ENCODE assay signal across 11 cellular contexts in the genomic region with DNA sequence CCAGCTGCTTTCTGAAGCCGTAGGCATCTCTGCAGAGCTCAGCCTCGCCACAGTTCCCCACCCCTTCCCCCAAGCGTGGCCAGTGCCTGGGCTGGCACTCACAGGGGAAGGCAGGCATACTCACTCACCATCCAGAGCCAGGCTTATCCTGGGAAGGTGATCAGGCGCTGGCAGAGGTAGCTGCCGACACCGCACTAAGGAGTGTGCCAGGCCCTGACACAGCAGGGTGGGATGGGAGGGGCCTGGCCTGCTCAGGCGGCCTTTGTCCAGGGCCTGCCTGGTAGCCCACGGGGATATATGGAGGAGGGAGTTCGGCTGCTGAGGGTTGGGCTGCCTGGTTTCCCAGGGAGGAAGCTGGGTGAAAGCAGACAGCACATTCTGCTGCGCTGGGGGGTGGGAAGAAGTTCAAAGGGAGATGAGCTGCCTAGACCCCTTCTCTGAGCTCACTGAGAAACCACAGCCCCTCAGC. TPM values are rescaled to one million over a fixed set of nuclear protein-coding genes. Genes with fewer than 3 reads are reported as not detected.
DNase-seq lines count a peak whose midpoint lies in the region; ATAC-seq and TF ChIP-seq lines count a peak whose summit lies in the region.
"Had no signal": no experiment of that assay in that cellular context is flagged by ENCODE, and none has a peak within 500 bp of the region (broad histone marks: within the 10 kb centered on the region; RNA-seq: fewer than 3 reads in every experiment).

No MANE protein-coding gene starts in this region.

- peak overlapping the region; percentile 18 for H3K27ac Mint-ChIP-seq in Caco-2 (ENCODE audit: unreplicated experiment)
- H3K27ac Mint-ChIP-seq in activated T-cell treated with anti-CD3 and anti-CD28 coated beads, Interleukin-2, amount 50 U/mL, for 24 hours = peak overlapping the region; percentile 94

- no peaks in the 10 kb centered on the region for H3K27me3 Mint-ChIP-seq in Caco-2 (ENCODE audit: insufficient read depth, unreplicated experiment)
- H3K27me3 Mint-ChIP-seq in activated T-cell treated with anti-CD3 and anti-CD28 coated beads, Interleukin-2, amount 50 U/mL, for 24 hours = no peaks in the 10 kb centered on the region

- BruUV-seq in Caco-2 (replicated peaks; lab: Mats Ljungman, UMichigan) = no TSS peak

- TF ChIP-seq CTCF in Caco-2 (IDR thresholded peaks at IDR 0.05; ENCODE audit: insufficient read depth in 1 of 2, low read depth in 1 of 2, low read length in 1 of 2, severe bottlenecking in 1 of 2, unreplicated experiment in 1 of 2) (no peak), psoas muscle (IDR thresholded peaks at IDR 0.05) (no peak)

- ATAC-seq in Right ventricle myocardium superior (ENCODE audit: poor library complexity) (peak; percentile 70), psoas muscle (peak; percentile 87 to 94 (median 92)), GM21528 (IDR thresholded peaks at IDR 0.05; ENCODE audit: low FRiP score, unreplicated experiment) (no peak)

- H3K9me3 ChIP-seq in Caco-2 (no peaks in the 10 kb centered on the region), psoas muscle (no peaks in the 10 kb centered on the region)
- H3K9me3 ChIP-seq: SJSA1 had no signal

- CTCF ChIA-PET in Caco-2 (lab: Charles Lee) = interaction anchor here (0.6 to 2.1 kb wide), 4 partner anchors 9 to 1312 kb away, joined by 3 to 10 read pairs (median 5); a partner anchor contains a TSS

- WGBS in psoas muscle, 3 donors = 16 to 30% (median 20%) methylated on average over 10 of the region's 10 CpGs

- H3K4me3 ChIP-seq in Caco-2 (ENCODE audit: low read depth, low read length) = no peak overlapping the region
- H3K4me3 ChIP-seq in psoas muscle = peak overlapping the region; percentile 41
- H3K4me3 ChIP-seq: SJSA1 had no signal

- H3K27me3 ChIP-seq in Caco-2 (replicated peaks; ENCODE audit: control insufficient read depth, insufficient read depth, low read length) (no peaks in the 10 kb centered on the region), psoas muscle (ENCODE audit: insufficient read depth in 3 of 3, low read length in 2 of 3) (no peaks in the 10 kb centered on the region)
- H3K27me3 ChIP-seq: SJSA1 had no signal

- H3K4me1 ChIP-seq in Caco-2 (peaks cover 41% of the 10 kb centered on the region), psoas muscle (peaks cover 63% of the 10 kb centered on the region)

- H3K36me3 ChIP-seq in Caco-2 (ENCODE audit: control insufficient read depth, insufficient read depth, low read length) = 0 out of 2 replicates have a peak, but pooled peaks cover 2% of the 10 kb centered on the region
- H3K36me3 ChIP-seq in psoas muscle (ENCODE audit: insufficient read depth in 1 of 2, low read depth in 1 of 2) = peaks cover 2 to 20% of the 10 kb centered on the region in 2 donors

- H3K4me1 Mint-ChIP-seq in Caco-2 (ENCODE audit: low read depth, unreplicated experiment) = peaks cover 44% of the 10 kb centered on the region
- peaks cover 90% of the 10 kb centered on the region for H3K4me1 Mint-ChIP-seq in activated T-cell treated with anti-CD3 and anti-CD28 coated beads, Interleukin-2, amount 50 U/mL, for 24 hours (ENCODE audit: low read depth)

- no peaks in the 10 kb centered on the region for H3K9me3 Mint-ChIP-seq in Caco-2 (ENCODE audit: unreplicated experiment)
- H3K9me3 Mint-ChIP-seq in activated T-cell treated with anti-CD3 and anti-CD28 coated beads, Interleukin-2, amount 50 U/mL, for 24 hours = no peaks in the 10 kb centered on the region

- POLR2A ChIA-PET in Caco-2 (lab: Charles Lee) = no interaction called here

- intact Hi-C loops in Caco-2 (cut with micrococcal nuclease; ENCODE audit: unreplicated experiment) = no loop called here
- intact Hi-C loops in Right ventricle myocardium superior (cut with DNase I) = no loop called here
- intact Hi-C loops in psoas muscle (cut with DNase I) = no loop called here

- peaks cover 13% of the 10 kb centered on the region for H3K36me3 Mint-ChIP-seq in Caco-2 (ENCODE audit: insufficient read depth, unreplicated experiment)
- H3K36me3 Mint-ChIP-seq in activated T-cell treated with anti-CD3 and anti-CD28 coated beads, Interleukin-2, amount 50 U/mL, for 24 hours (ENCODE audit: low read depth) = peaks cover 90% of the 10 kb centered on the region

- H3K4me3 Mint-ChIP-seq in Caco-2 (ENCODE audit: unreplicated experiment) = no peak overlapping the region
- H3K4me3 Mint-ChIP-seq in activated T-cell treated with anti-CD3 and anti-CD28 coated beads, Interleukin-2, amount 50 U/mL, for 24 hours = peak overlapping the region; percentile 58

- DNase-seq in Caco-2 (no peak), Right ventricle myocardium superior (peak; percentile 69), psoas muscle (peak; percentile 49 to 85), glomerular visceral epithelial cell (ENCODE audit: extremely low spot score) (no peak), GDM1 (lab: John Stamatoyannopoulos, UW) (no peak)
- DNase-seq in activated T-cell treated with anti-CD3 and anti-CD28 coated beads, Interleukin-2, amount 50 U/mL, for 24 hours = peak; percentile 52
- no peak for DNase-seq in stimulated activated CD4-positive, alpha-beta T cell treated with anti-CD3 and anti-CD28 coated beads, Interleukin-1b, Interleukin-23, amount 100 ng/mL, for 48 hours
- DNase-seq: NCI-H1105 had no signal

- peak overlapping the region; percentile 65 for H3K27ac ChIP-seq in psoas muscle
- H3K27ac ChIP-seq: SJSA1 had no signal

RNA-seq across cellular contexts. Expression of a gene that starts 15.8 kb away (rescaled TPM):
- total RNA-seq in Caco-2 (2022) (41.9 and 44.0 TPM in 2 replicates), Right ventricle myocardium superior (116 TPM), psoas muscle (10 to 100 TPM; 12.5 to 20.4 (median 15.9) TPM)
- polyA plus RNA-seq in psoas muscle = 10 to 100 TPM; 14.8 to 21.8 (median 19.0) TPM

RNA-seq across cellular contexts. Expression of a gene that starts 37.9 kb away (rescaled TPM):
- total RNA-seq in Caco-2 (2022) = not detected in 2 replicates
- total RNA-seq in Right ventricle myocardium superior = 0.05 TPM
- not detected for total RNA-seq in psoas muscle
- polyA plus RNA-seq in psoas muscle = under 1 TPM; 0.01 to 0.03 (median 0.03) TPM
- total RNA-seq: glomerular endothelial cell, SJSA1 had no signal

Comparison
In these comparisons a context has a peak if more than half of its experiments do, and no peak if none do; other contexts are left out.
1. DNase-seq: peak in activated T-cell treated with anti-CD3 and anti-CD28 coated beads, Interleukin-2, amount 50 U/mL, for 24 hours (single experiment), Right ventricle myocardium superior (single experiment) and psoas muscle (2 of 2); none in Caco-2 (0 of 2), glomerular visceral epithelial cell (single experiment), GDM1 (single experiment) and stimulated activated CD4-positive, alpha-beta T cell treated with anti-CD3 and anti-CD28 coated beads, Interleukin-1b, Interleukin-23, amount 100 ng/mL, for 48 hours (single experiment).